Comparison of ENCODE assay signal across 17 cellular contexts in the genomic region with DNA sequence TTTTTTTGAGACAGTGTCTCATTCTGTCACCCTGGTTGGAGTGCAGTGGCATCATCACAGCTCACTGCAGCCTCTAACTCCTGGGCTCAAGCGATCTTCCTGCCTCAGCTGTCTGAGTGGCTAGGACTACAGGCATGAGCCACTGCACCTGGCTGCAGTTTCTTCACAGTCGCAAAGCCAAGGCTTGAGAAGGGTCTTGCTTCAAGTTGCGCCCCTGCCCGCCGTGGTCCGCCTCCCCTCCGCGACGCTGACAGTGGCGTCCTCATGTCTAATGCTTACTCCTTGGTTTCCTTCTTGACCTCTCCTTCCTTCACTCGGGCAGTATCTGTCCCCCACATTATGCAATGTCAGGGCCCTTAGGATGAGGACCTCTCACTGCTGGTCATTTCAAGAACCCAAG.
DNase-seq lines count a peak whose midpoint lies in the region; ATAC-seq and TF ChIP-seq lines count a peak whose summit lies in the region.
"Had no signal": no experiment of that assay in that cellular context is flagged by ENCODE, and none has a peak within 500 bp of the region (broad histone marks: within the 10 kb centered on the region; RNA-seq: fewer than 3 reads in every experiment).

No MANE protein-coding gene starts in this region.

- no peak overlapping the region for H2BK5ac ChIP-seq in neuronal stem cell (ENCODE audit: low read length)

- H4K8ac ChIP-seq in neuronal stem cell (ENCODE audit: low read depth, low read length) = no peak overlapping the region

- no peak overlapping the region for H2AK5ac ChIP-seq in neuronal stem cell (ENCODE audit: low read depth, low read length)

- no peak overlapping the region for H2BK12ac ChIP-seq in neuronal stem cell (ENCODE audit: low read length)

- ATAC-seq in Right ventricle myocardium inferior (no peak), GM18505 (IDR thresholded peaks at IDR 0.05; ENCODE audit: unreplicated experiment) (no peak), HG03571 (IDR thresholded peaks at IDR 0.05; ENCODE audit: unreplicated experiment) (no peak), HG03457 (IDR thresholded peaks at IDR 0.05; ENCODE audit: unreplicated experiment) (no peak)
- ATAC-seq: GM12878 had no signal

- peak overlapping the region; percentile 35 for H4K91ac ChIP-seq in neuronal stem cell (ENCODE audit: low read depth, low read length, poor library complexity)

- DNase-seq in left ventricle myocardium inferior (no peak), Right ventricle myocardium inferior (ENCODE audit: missing footprints) (no peak), neuronal stem cell (ENCODE audit: low spot score) (no peak)
- DNase-seq: 8988T; AML-193; C1 segment of cervical spinal cord; Calu3; CD4-positive, alpha-beta T cell; DMS 273 treated with DMSO at 0.1 percent for 48 hours; GOT3; H9; KBM-7 had no signal

- H3K27ac ChIP-seq in left ventricle myocardium inferior (replicated peaks) (peak overlapping the region; percentile 21), neuronal stem cell (replicated peaks; ENCODE audit: low read length) (no peak overlapping the region)

- H3K4me3 ChIP-seq in left ventricle myocardium inferior (no peak overlapping the region), neuronal stem cell (ENCODE audit: low read length in 2 of 2) (no peak overlapping the region)
- H3K4me3 ChIP-seq: GM12878 had no signal

- H3K23ac ChIP-seq in neuronal stem cell (ENCODE audit: low read depth, low read length, poor library complexity) = no peak overlapping the region

- H3K9me3 ChIP-seq in left ventricle myocardium inferior (replicated peaks) (no peaks in the 10 kb centered on the region), neuronal stem cell (replicated peaks in 1 of 2; ENCODE audit: control insufficient read depth in 2 of 2, insufficient read depth in 1 of 2, low read depth in 1 of 2, low read length in 2 of 2) (no peaks in the 10 kb centered on the region)

- H2BK120ac ChIP-seq in neuronal stem cell (ENCODE audit: low read depth, low read length) = no peak overlapping the region

- H3K36me3 Mint-ChIP-seq in dendritic cell treated with granulocyte-macrophage colony-stimulating factor and Interleukin-4, amounts not matched to agents 40 ng/mL and 50 ng/mL, for 4 days (ENCODE audit: low read depth) = peaks cover 10% of the 10 kb centered on the region

- H3K4me1 ChIP-seq in left ventricle myocardium inferior = peaks cover 37% of the 10 kb centered on the region
- peaks cover 8 to 10% of the 10 kb centered on the region in 2 donors for H3K4me1 ChIP-seq in neuronal stem cell (ENCODE audit: control insufficient read depth in 2 of 2, insufficient read depth in 1 of 2, low read depth in 1 of 2, low read length in 2 of 2)

- intact Hi-C loops in left ventricle myocardium inferior (cut with micrococcal nuclease) (no loop called here), Right ventricle myocardium inferior (cut with DNase I) (no loop called here)
- intact Hi-C loops in dendritic cell treated with granulocyte-macrophage colony-stimulating factor and Interleukin-4, amounts not matched to agents 40 ng/mL and 50 ng/mL, for 4 days (cut with micrococcal nuclease) = no loop called here

- TF ChIP-seq CTCF in left ventricle myocardium inferior (IDR thresholded peaks at IDR 0.05; ENCODE audit: borderline replicate concordance) = no peak

- no peak overlapping the region for H2BK15ac ChIP-seq in neuronal stem cell (ENCODE audit: low read length)

- H3K18ac ChIP-seq in neuronal stem cell (ENCODE audit: low read length) = peak overlapping the region; percentile 69

- no peak for TF ChIP-seq POLR2A in GM18505 (IDR thresholded peaks at IDR 0.05; ENCODE audit: borderline replicate concordance, extremely low read depth, insufficient read depth, insufficient read length)

- H3K4me3 Mint-ChIP-seq in dendritic cell treated with granulocyte-macrophage colony-stimulating factor and Interleukin-4, amounts not matched to agents 40 ng/mL and 50 ng/mL, for 4 days = no peak overlapping the region
- H3K4me3 Mint-ChIP-seq: CD4-positive, alpha-beta T cell; H9 had no signal

- peaks cover 7% of the 10 kb centered on the region for H3K36me3 ChIP-seq in left ventricle myocardium inferior
- H3K36me3 ChIP-seq in neuronal stem cell (replicated peaks in 1 of 2; ENCODE audit: control insufficient read depth in 2 of 2, insufficient read depth in 2 of 2, low read length in 2 of 2) = no peaks in the 10 kb centered on the region

- H2AFZ ChIP-seq in neuronal stem cell (ENCODE audit: low read length) = no peak overlapping the region

- no CpG with 5 or more reads among the region's 11 CpGs for WGBS in neuronal stem cell (ENCODE audit: extremely low coverage in 2 of 2, insufficient read length in 2 of 2, insufficient replicate concordance in 1 of 2), 2 donors

- H3K27me3 ChIP-seq in left ventricle myocardium inferior (ENCODE audit: low read depth) (no peaks in the 10 kb centered on the region), neuronal stem cell (ENCODE audit: control insufficient read depth in 3 of 3, insufficient read depth in 3 of 3, low read depth in 1 of 3, low read length in 3 of 3) (peaks cover 0 to 2% (median 0%) of the 10 kb centered on the region in 3 experiments)

- no peaks in the 10 kb centered on the region for H3K9me3 Mint-ChIP-seq in dendritic cell treated with granulocyte-macrophage colony-stimulating factor and Interleukin-4, amounts not matched to agents 40 ng/mL and 50 ng/mL, for 4 days
- H3K9me3 Mint-ChIP-seq: CD4-positive, alpha-beta T cell; H9 had no signal

- H3K4me2 ChIP-seq in neuronal stem cell (ENCODE audit: insufficient read depth, low read length, poor library complexity, severe bottlenecking) = no peak overlapping the region

- H3K27me3 Mint-ChIP-seq in dendritic cell treated with granulocyte-macrophage colony-stimulating factor and Interleukin-4, amounts not matched to agents 40 ng/mL and 50 ng/mL, for 4 days = no peaks in the 10 kb centered on the region
- H3K27me3 Mint-ChIP-seq: CD4-positive, alpha-beta T cell had no signal

- no peak overlapping the region for H3K14ac ChIP-seq in neuronal stem cell (ENCODE audit: low read length)

- no peak overlapping the region for H3K9ac ChIP-seq in neuronal stem cell (ENCODE audit: low read depth, low read length, poor library complexity)

- H3K4ac ChIP-seq in neuronal stem cell (ENCODE audit: low read length) = no peak overlapping the region

- peak overlapping the region; percentile 1 for H3K27ac Mint-ChIP-seq in dendritic cell treated with granulocyte-macrophage colony-stimulating factor and Interleukin-4, amounts not matched to agents 40 ng/mL and 50 ng/mL, for 4 days
- H3K27ac Mint-ChIP-seq: CD4-positive, alpha-beta T cell had no signal

- H3K4me1 Mint-ChIP-seq in dendritic cell treated with granulocyte-macrophage colony-stimulating factor and Interleukin-4, amounts not matched to agents 40 ng/mL and 50 ng/mL, for 4 days (ENCODE audit: low read depth) = peaks cover 7% of the 10 kb centered on the region

- no peaks in the 10 kb centered on the region for H3K79me1 ChIP-seq in neuronal stem cell (ENCODE audit: low read depth, low read length)
